In the genomic region with DNA sequence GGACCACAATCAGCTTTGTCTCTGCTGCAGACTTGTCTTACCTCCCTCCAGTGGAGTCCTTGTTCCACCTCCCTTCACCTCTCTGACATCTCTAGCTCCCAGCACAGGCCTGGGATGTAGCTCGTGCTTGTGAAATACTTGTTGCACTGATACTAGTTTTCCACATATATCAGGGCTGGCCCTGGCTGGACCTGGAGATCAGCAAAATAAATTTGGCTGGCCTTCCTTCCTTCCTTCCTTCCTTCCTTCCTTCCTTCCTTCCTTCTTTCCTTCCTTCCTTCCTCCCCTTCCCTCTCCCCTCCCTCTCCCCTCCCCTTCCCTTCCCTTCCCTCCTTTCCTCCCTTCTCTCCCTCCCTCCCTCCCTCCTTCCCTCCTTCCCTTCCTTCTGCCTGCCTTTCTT, we compare ENCODE assay signal across 28 cellular contexts.
"Had no signal": no experiment of that assay in that cellular context is flagged by ENCODE, and none has a peak within 500 bp of the region (broad histone marks: within the 10 kb centered on the region; RNA-seq: fewer than 3 reads in every experiment).

No MANE protein-coding gene starts in this region.

- FAIRE-seq: kidney had no signal

- H3K4me3 ChIP-seq: adrenal gland, ascending aorta, cardiac muscle cell, esophagus muscularis mucosa, heart left ventricle, right atrium auricular region, suprapubic skin, tibial artery had no signal

- H3K36me3 Mint-ChIP-seq: activated naive CD8-positive, alpha-beta T cell treated with anti-CD3 and anti-CD28 coated beads for 36 hours; brain; immature natural killer cell; naive thymus-derived CD4-positive, alpha-beta T cell; T-cell; WTC11 had no signal

- ATAC-seq: activated T-cell treated with anti-CD3 and anti-CD28 coated beads, Interleukin-2, amount 50 U/mL, for 72 hours; foreskin keratinocyte; heart left ventricle; naive thymus-derived CD4-positive, alpha-beta T cell; T-cell; WTC11 had no signal

- H3K4me3 Mint-ChIP-seq: activated CD4-positive, alpha-beta T cell treated with anti-CD3 and anti-CD28 coated beads, Interleukin-2, amount 10 ng/mL, durations not matched to agents 7 days and 5 days; activated naive CD4-positive, alpha-beta T cell treated with anti-CD3 and anti-CD28 coated beads for 36 hours; activated naive CD8-positive, alpha-beta T cell treated with anti-CD3 and anti-CD28 coated beads for 36 hours; activated T-cell treated with anti-CD3 and anti-CD28 coated beads, Interleukin-2, amount 50 U/mL, for 72 hours; brain; naive thymus-derived CD4-positive, alpha-beta T cell; WTC11 had no signal

- H3K27me3 Mint-ChIP-seq: activated CD4-positive, alpha-beta T cell treated with anti-CD3 and anti-CD28 coated beads, Interleukin-2, amount 10 ng/mL, durations not matched to agents 7 days and 5 days; activated naive CD8-positive, alpha-beta T cell treated with anti-CD3 and anti-CD28 coated beads for 36 hours; naive thymus-derived CD4-positive, alpha-beta T cell; T-cell had no signal

- H3K36me3 ChIP-seq: adrenal gland, ascending aorta, cardiac muscle cell, esophagus muscularis mucosa, heart left ventricle, right atrium auricular region, suprapubic skin, tibial artery had no signal

- H3K27me3 ChIP-seq: adrenal gland, ascending aorta, cardiac muscle cell, esophagus muscularis mucosa, heart left ventricle, right atrium auricular region, suprapubic skin, tibial artery had no signal

- H3K9me3 ChIP-seq: adrenal gland, ascending aorta, esophagus muscularis mucosa, heart left ventricle, right atrium auricular region, suprapubic skin, tibial artery had no signal

- DNase-seq: activated CD4-positive, alpha-beta T cell treated with anti-CD3 and anti-CD28 coated beads for 1 hour; activated CD4-positive, alpha-beta T cell treated with anti-CD3 and anti-CD28 coated beads, Interleukin-2, amount 10 ng/mL, durations not matched to agents 7 days and 5 days; activated effector memory CD4-positive, alpha-beta T cell treated with anti-CD3 and anti-CD28 coated beads, Interleukin-2, amount 50 U/mL, for 16 hours; activated naive CD4-positive, alpha-beta T cell treated with anti-CD3 and anti-CD28 coated beads for 36 hours; activated naive CD8-positive, alpha-beta T cell treated with anti-CD3 and anti-CD28 coated beads for 36 hours; activated T-cell treated with anti-CD3 and anti-CD28 coated beads for 4 hours; activated T-cell treated with anti-CD3 and anti-CD28 coated beads, Interleukin-2, amount 50 U/mL, for 72 hours; adrenal gland; foreskin keratinocyte; heart left ventricle; hypothalamus; immature natural killer cell; kidney; midbrain; naive thymus-derived CD4-positive, alpha-beta T cell; stimulated activated CD4-positive, alpha-beta T cell treated with anti-CD3 and anti-CD28 coated beads, Interleukin-15, amount 100 ng/mL, for 24 hours; stimulated activated CD4-positive, alpha-beta T cell treated with anti-CD3 and anti-CD28 coated beads, Interleukin-2, amount 100 ng/mL, for 24 hours; stimulated activated naive CD4-positive, alpha-beta T cell; T-cell; T-helper 9 cell; tibial artery had no signal

- H3K4me1 ChIP-seq: ascending aorta, suprapubic skin, tibial artery had no signal

- H3K27ac ChIP-seq: adrenal gland, ascending aorta, cardiac muscle cell, esophagus muscularis mucosa, foreskin keratinocyte, heart left ventricle, right atrium auricular region, suprapubic skin, tibial artery had no signal

- H3K27ac Mint-ChIP-seq: activated CD4-positive, alpha-beta T cell treated with anti-CD3 and anti-CD28 coated beads, Interleukin-2, amount 10 ng/mL, durations not matched to agents 7 days and 5 days; activated naive CD4-positive, alpha-beta T cell treated with anti-CD3 and anti-CD28 coated beads for 36 hours; activated naive CD8-positive, alpha-beta T cell treated with anti-CD3 and anti-CD28 coated beads for 36 hours; activated T-cell treated with anti-CD3 and anti-CD28 coated beads, Interleukin-2, amount 50 U/mL, for 72 hours; brain; WTC11 had no signal

- H3K9me3 Mint-ChIP-seq: activated CD4-positive, alpha-beta T cell treated with anti-CD3 and anti-CD28 coated beads, Interleukin-2, amount 10 ng/mL, durations not matched to agents 7 days and 5 days; activated naive CD4-positive, alpha-beta T cell treated with anti-CD3 and anti-CD28 coated beads for 36 hours; activated naive CD8-positive, alpha-beta T cell treated with anti-CD3 and anti-CD28 coated beads for 36 hours; activated T-cell treated with anti-CD3 and anti-CD28 coated beads, Interleukin-2, amount 50 U/mL, for 72 hours; brain; immature natural killer cell; T-cell; WTC11 had no signal
